ENCODE assay signal across 12 cellular contexts in the genomic region with DNA sequence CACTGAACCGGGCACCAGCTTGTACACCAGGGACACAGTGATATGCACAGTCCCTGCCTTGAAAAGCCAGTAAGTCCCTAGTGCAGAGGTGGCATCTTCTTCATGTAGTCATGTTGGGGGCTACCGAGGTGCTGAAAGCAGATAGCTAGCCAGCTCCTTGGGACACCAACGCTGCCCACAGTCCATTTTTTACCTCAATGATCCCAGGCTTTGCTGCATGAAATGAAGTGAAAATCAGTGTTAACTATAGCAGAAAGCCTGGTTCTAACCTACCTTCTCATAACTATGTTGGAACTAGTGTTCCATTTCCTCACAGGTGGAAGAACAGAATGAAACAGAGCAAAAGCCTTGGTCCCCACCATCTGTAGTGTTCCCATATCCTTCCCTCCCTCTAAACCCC.
"Had no signal": no experiment of that assay in that cellular context is flagged by ENCODE, and none has a peak within 500 bp of the region (broad histone marks: within the 10 kb centered on the region; RNA-seq: fewer than 3 reads in every experiment).

No MANE protein-coding gene starts in this region.

- H3K9me3 Mint-ChIP-seq: activated naive CD8-positive, alpha-beta T cell treated with anti-CD3 and anti-CD28 coated beads, Interleukin-2, amount 10 ng/mL, durations not matched to agents 7 days and 5 days; dendritic cell treated with granulocyte-macrophage colony-stimulating factor and Interleukin-4, amounts not matched to agents 40 ng/mL and 50 ng/mL, for 4 days; natural killer cell; T-cell had no signal

- H3K27me3 ChIP-seq: brain microvascular endothelial cell, gastroesophageal sphincter, spleen, testis, transverse colon had no signal

- H3K4me1 ChIP-seq: testis had no signal

- H3K4me3 ChIP-seq: gastroesophageal sphincter, lower lobe of right lung, spleen, testis, transverse colon had no signal

- H3K4me3 Mint-ChIP-seq: activated naive CD8-positive, alpha-beta T cell treated with anti-CD3 and anti-CD28 coated beads, Interleukin-2, amount 10 ng/mL, durations not matched to agents 7 days and 5 days; dendritic cell treated with granulocyte-macrophage colony-stimulating factor and Interleukin-4, amounts not matched to agents 40 ng/mL and 50 ng/mL, for 4 days; natural killer cell; T-cell had no signal

- H3K27ac ChIP-seq: brain microvascular endothelial cell, lower lobe of right lung, testis, transverse colon had no signal

- DNase-seq: activated effector memory CD4-positive, alpha-beta T cell treated with Interleukin-2 at 50 U/mL for 16 hours; activated naive CD8-positive, alpha-beta T cell treated with anti-CD3 and anti-CD28 coated beads, Interleukin-2, amount 10 ng/mL, durations not matched to agents 7 days and 5 days; effector CD4-positive, alpha-beta T cell; natural killer cell; spleen had no signal

- H3K27ac Mint-ChIP-seq: dendritic cell treated with granulocyte-macrophage colony-stimulating factor and Interleukin-4, amounts not matched to agents 40 ng/mL and 50 ng/mL, for 4 days; natural killer cell had no signal

- H3K9me3 ChIP-seq: gastroesophageal sphincter, lower lobe of right lung, spleen, testis, transverse colon had no signal

- H3K4me1 Mint-ChIP-seq: natural killer cell had no signal

- H3K27me3 Mint-ChIP-seq: activated naive CD8-positive, alpha-beta T cell treated with anti-CD3 and anti-CD28 coated beads, Interleukin-2, amount 10 ng/mL, durations not matched to agents 7 days and 5 days; dendritic cell treated with granulocyte-macrophage colony-stimulating factor and Interleukin-4, amounts not matched to agents 40 ng/mL and 50 ng/mL, for 4 days; T-cell had no signal
